8 cellular contexts compared by ENCODE assay signal in genomic region chr6:118263929-118264486, GRCh38.
DNase-seq lines count a peak whose midpoint lies in the region; ATAC-seq, FAIRE-seq and TF ChIP-seq lines count a peak whose summit lies in the region.

No MANE protein-coding gene starts in this region.

- no peak overlapping the region for H3K27ac ChIP-seq in suprapubic skin

- no peaks in the 10 kb centered on the region for H3K4me1 ChIP-seq in suprapubic skin

- H3K4me3 ChIP-seq in NB4 (ENCODE audit: low read depth, low read length): no peak overlapping the region
- no peak overlapping the region for H3K4me3 ChIP-seq in suprapubic skin

- FAIRE-seq in GM12891 (lab: Jason Lieb, UNC): no peak

- DNase-seq in NB4 (ENCODE audit: low read depth): peak; percentile 53
- DNase-seq in endothelial cell (ENCODE audit: low spot score): peak; percentile 46
- peak; percentile 80 for DNase-seq in pons (ENCODE audit: low spot score)
- no peak for DNase-seq in posterior vena cava (ENCODE audit: low spot score)
- no peak for DNase-seq in SIG-M5 (lab: John Stamatoyannopoulos, UW)
- no peak for DNase-seq in GM12891 (ENCODE audit: insufficient read length, low spot score)
- DNase-seq in suprapubic skin (ENCODE audit: low spot score in 2 of 2): no peak

- no peaks in the 10 kb centered on the region for H3K36me3 ChIP-seq in suprapubic skin

- TF ChIP-seq POLR2A in NB4 (IDR thresholded peaks at IDR 0.05; ENCODE audit: extremely low read depth, insufficient read length) (no peak), GM12891 (IDR thresholded peaks at IDR 0.05; ENCODE audit: low read depth, low read length) (no peak), suprapubic skin (IDR thresholded peaks at IDR 0.05) (no peak)

- no peaks in the 10 kb centered on the region for H3K4me1 Mint-ChIP-seq in endothelial cell (ENCODE audit: unreplicated experiment)

- no peak overlapping the region for H3K27ac Mint-ChIP-seq in endothelial cell (ENCODE audit: unreplicated experiment)

- WGBS in suprapubic skin: 29% methylated on average over 2 of the region's 2 CpGs

- no peak for TF ChIP-seq EP300 in suprapubic skin (IDR thresholded peaks at IDR 0.05)

- no peaks in the 10 kb centered on the region for H3K27me3 ChIP-seq in suprapubic skin

- H3K9me3 Mint-ChIP-seq in endothelial cell (ENCODE audit: unreplicated experiment): no peaks in the 10 kb centered on the region

- intact Hi-C loops in posterior vena cava (cut with DNase I): loop anchor here in 1 of 2 donors (5.0 kb wide), 1 partner anchor 287 kb away; no protein-coding TSS in a partner anchor

- H3K9me3 ChIP-seq in suprapubic skin: no peaks in the 10 kb centered on the region

- ATAC-seq in GM19463 (IDR thresholded peaks at IDR 0.05; ENCODE audit: unreplicated experiment): peak; percentile 61

- H3K4me3 Mint-ChIP-seq in endothelial cell (ENCODE audit: unreplicated experiment): no peak overlapping the region

- TF ChIP-seq CTCF in NB4 (IDR thresholded peaks at IDR 0.05; ENCODE audit: low read depth, low read length) (peak; percentile 19), endothelial cell (IDR thresholded peaks at IDR 0.05; ENCODE audit: unreplicated experiment) (no peak), suprapubic skin (IDR thresholded peaks at IDR 0.05) (no peak)

- no peaks in the 10 kb centered on the region for H3K36me3 Mint-ChIP-seq in endothelial cell (ENCODE audit: low read depth, unreplicated experiment)

- peaks cover 3% of the 10 kb centered on the region for H3K27me3 Mint-ChIP-seq in endothelial cell (ENCODE audit: unreplicated experiment)

TF ChIP-seq in GM12891, 5 proteins besides CTCF, POLR2A, EP300 and RAD21:
- TF ChIP-seq PAX5 (IDR thresholded peaks at IDR 0.05; ENCODE audit: insufficient read depth, low read length, severe bottlenecking): no peak
- no peak for TF ChIP-seq POLR2AphosphoS5 (IDR thresholded peaks at IDR 0.05; ENCODE audit: low read depth, low read length)
- TF ChIP-seq SPI1 (IDR thresholded peaks at IDR 0.05; ENCODE audit: low read depth, low read length): no peak
- TF ChIP-seq POU2F2 (IDR thresholded peaks at IDR 0.05; ENCODE audit: low read depth, low read length): no peak
- no peak for TF ChIP-seq TAF1 (IDR thresholded peaks at IDR 0.05; ENCODE audit: low read depth, low read length)

Comparison
In these comparisons a context has a peak if more than half of its experiments do, and no peak if none do; other contexts are left out.
1. DNase-seq: peak in NB4 (single experiment), endothelial cell (single experiment) and pons (single experiment); none in posterior vena cava (single experiment), SIG-M5 (single experiment), GM12891 (single experiment) and suprapubic skin (0 of 2).